ENCODE assay signal across 10 cellular contexts in genomic region chr1:93817819-93818569, GRCh38.
A peak's percentile ranks its signal among the peaks of the same experiment; 100 is the strongest.
DNase-seq lines count a peak whose midpoint lies in the region; ATAC-seq, FAIRE-seq and TF ChIP-seq lines count a peak whose summit lies in the region.
"Had no signal": no experiment of that assay in that cellular context is flagged by ENCODE, and none has a peak within 500 bp of the region (broad histone marks: within the 10 kb centered on the region; RNA-seq: fewer than 3 reads in every experiment).

No MANE protein-coding gene starts in this region.

- no peak overlapping the region for H3K27ac Mint-ChIP-seq in activated naive CD8-positive, alpha-beta T cell treated with anti-CD3 and anti-CD28 coated beads, Interleukin-2, amount 10 ng/mL, durations not matched to agents 7 days and 5 days
- peak overlapping the region; percentile 36 to 87 for H3K27ac Mint-ChIP-seq in natural killer cell treated with Interleukin-12 subunit alpha and Interleukin-12 subunit beta and Interleukin-15 and Interleukin-18, amount 100 ng/mL, for 72 hours
- H3K27ac Mint-ChIP-seq: activated naive CD4-positive, alpha-beta T cell treated with anti-CD3 and anti-CD28 coated beads, Interleukin-2, amount 50 U/mL, for 24 hours had no signal

- H3K9me3 Mint-ChIP-seq in activated naive CD8-positive, alpha-beta T cell treated with anti-CD3 and anti-CD28 coated beads, Interleukin-2, amount 10 ng/mL, durations not matched to agents 7 days and 5 days: no peaks in the 10 kb centered on the region
- H3K9me3 Mint-ChIP-seq in natural killer cell treated with Interleukin-12 subunit alpha and Interleukin-12 subunit beta and Interleukin-15 and Interleukin-18, amount 100 ng/mL, for 72 hours: no peaks in the 10 kb centered on the region
- H3K9me3 Mint-ChIP-seq: activated naive CD4-positive, alpha-beta T cell treated with anti-CD3 and anti-CD28 coated beads, Interleukin-2, amount 50 U/mL, for 24 hours had no signal

- POLR2A ChIA-PET in activated naive CD8-positive, alpha-beta T cell treated with anti-CD3 and anti-CD28 coated beads, Interleukin-2, amount 10 ng/mL, durations not matched to agents 7 days and 5 days (lab: Charles Lee): no interaction called here

- H3K27ac ChIP-seq in KOPT-K1 (ENCODE audit: low read depth, low read length, poor library complexity, severe bottlenecking): peak overlapping the region; percentile 13

- peaks cover 16% of the 10 kb centered on the region for H3K4me1 Mint-ChIP-seq in activated naive CD8-positive, alpha-beta T cell treated with anti-CD3 and anti-CD28 coated beads, Interleukin-2, amount 10 ng/mL, durations not matched to agents 7 days and 5 days
- peaks cover 26 to 32% of the 10 kb centered on the region in 2 donors for H3K4me1 Mint-ChIP-seq in natural killer cell treated with Interleukin-12 subunit alpha and Interleukin-12 subunit beta and Interleukin-15 and Interleukin-18, amount 100 ng/mL, for 72 hours (ENCODE audit: low read depth in 2 of 2)

- no peaks in the 10 kb centered on the region for H3K27me3 Mint-ChIP-seq in activated naive CD8-positive, alpha-beta T cell treated with anti-CD3 and anti-CD28 coated beads, Interleukin-2, amount 10 ng/mL, durations not matched to agents 7 days and 5 days
- H3K27me3 Mint-ChIP-seq in natural killer cell treated with Interleukin-12 subunit alpha and Interleukin-12 subunit beta and Interleukin-15 and Interleukin-18, amount 100 ng/mL, for 72 hours: peaks cover 0 to 3% of the 10 kb centered on the region in 2 donors
- H3K27me3 Mint-ChIP-seq: activated naive CD4-positive, alpha-beta T cell treated with anti-CD3 and anti-CD28 coated beads, Interleukin-2, amount 50 U/mL, for 24 hours had no signal

- DNase-seq in GM12892 (ENCODE audit: insufficient read length): peak; percentile 15
- DNase-seq in activated naive CD8-positive, alpha-beta T cell treated with anti-CD3 and anti-CD28 coated beads, Interleukin-2, amount 10 ng/mL, durations not matched to agents 7 days and 5 days: no peak
- no peak for DNase-seq in natural killer cell treated with Interleukin-12 subunit alpha and Interleukin-12 subunit beta and Interleukin-15 and Interleukin-18, amount 100 ng/mL, for 72 hours (ENCODE audit: low spot score)
- DNase-seq in H4 (ENCODE audit: low spot score): no peak
- no peak for DNase-seq in LoVo (ENCODE audit: low spot score)
- DNase-seq: EL had no signal

- H3K36me3 ChIP-seq in KOPT-K1 (ENCODE audit: insufficient read depth, low read length): no peaks in the 10 kb centered on the region

- no peaks in the 10 kb centered on the region for H3K9me3 ChIP-seq in KOPT-K1 (ENCODE audit: insufficient read depth, low read length, poor library complexity, severe bottlenecking)

- H3K36me3 Mint-ChIP-seq in activated naive CD8-positive, alpha-beta T cell treated with anti-CD3 and anti-CD28 coated beads, Interleukin-2, amount 10 ng/mL, durations not matched to agents 7 days and 5 days: no peaks in the 10 kb centered on the region
- H3K36me3 Mint-ChIP-seq in natural killer cell treated with Interleukin-12 subunit alpha and Interleukin-12 subunit beta and Interleukin-15 and Interleukin-18, amount 100 ng/mL, for 72 hours: no peaks in the 10 kb centered on the region
- H3K36me3 Mint-ChIP-seq: activated naive CD4-positive, alpha-beta T cell treated with anti-CD3 and anti-CD28 coated beads, Interleukin-2, amount 50 U/mL, for 24 hours had no signal

- H3K4me3 Mint-ChIP-seq in activated naive CD8-positive, alpha-beta T cell treated with anti-CD3 and anti-CD28 coated beads, Interleukin-2, amount 10 ng/mL, durations not matched to agents 7 days and 5 days: no peak overlapping the region
- peak overlapping the region; percentile 13 for H3K4me3 Mint-ChIP-seq in natural killer cell treated with Interleukin-12 subunit alpha and Interleukin-12 subunit beta and Interleukin-15 and Interleukin-18, amount 100 ng/mL, for 72 hours
- H3K4me3 Mint-ChIP-seq: activated naive CD4-positive, alpha-beta T cell treated with anti-CD3 and anti-CD28 coated beads, Interleukin-2, amount 50 U/mL, for 24 hours had no signal

- ATAC-seq in activated naive CD8-positive, alpha-beta T cell treated with anti-CD3 and anti-CD28 coated beads, Interleukin-2, amount 10 ng/mL, durations not matched to agents 7 days and 5 days (ENCODE audit: low read depth): peak; percentile 65
- ATAC-seq in natural killer cell treated with Interleukin-12 subunit alpha and Interleukin-12 subunit beta and Interleukin-15 and Interleukin-18, amount 100 ng/mL, for 72 hours: peak; percentile 72 to 74
- ATAC-seq in GM19351 (IDR thresholded peaks at IDR 0.05; ENCODE audit: unreplicated experiment) (no peak), HG03378 (IDR thresholded peaks at IDR 0.05; ENCODE audit: unreplicated experiment) (no peak)

- no peak for TF ChIP-seq POLR2A in GM12892 (IDR thresholded peaks at IDR 0.05; ENCODE audit: low read depth, low read length)

- peak; percentile 80 for FAIRE-seq in GM12892 (lab: Jason Lieb, UNC)

Comparison
In these comparisons a context has a peak if more than half of its experiments do, and no peak if none do; other contexts are left out.
1. ATAC-seq: peak in activated naive CD8-positive, alpha-beta T cell treated with anti-CD3 and anti-CD28 coated beads, Interleukin-2, amount 10 ng/mL, durations not matched to agents 7 days and 5 days (single experiment) and natural killer cell treated with Interleukin-12 subunit alpha and Interleukin-12 subunit beta and Interleukin-15 and Interleukin-18, amount 100 ng/mL, for 72 hours (2 of 2); none in GM19351 (single experiment) and HG03378 (single experiment).